ENCODE assay signal across 15 cellular contexts in the genomic region with DNA sequence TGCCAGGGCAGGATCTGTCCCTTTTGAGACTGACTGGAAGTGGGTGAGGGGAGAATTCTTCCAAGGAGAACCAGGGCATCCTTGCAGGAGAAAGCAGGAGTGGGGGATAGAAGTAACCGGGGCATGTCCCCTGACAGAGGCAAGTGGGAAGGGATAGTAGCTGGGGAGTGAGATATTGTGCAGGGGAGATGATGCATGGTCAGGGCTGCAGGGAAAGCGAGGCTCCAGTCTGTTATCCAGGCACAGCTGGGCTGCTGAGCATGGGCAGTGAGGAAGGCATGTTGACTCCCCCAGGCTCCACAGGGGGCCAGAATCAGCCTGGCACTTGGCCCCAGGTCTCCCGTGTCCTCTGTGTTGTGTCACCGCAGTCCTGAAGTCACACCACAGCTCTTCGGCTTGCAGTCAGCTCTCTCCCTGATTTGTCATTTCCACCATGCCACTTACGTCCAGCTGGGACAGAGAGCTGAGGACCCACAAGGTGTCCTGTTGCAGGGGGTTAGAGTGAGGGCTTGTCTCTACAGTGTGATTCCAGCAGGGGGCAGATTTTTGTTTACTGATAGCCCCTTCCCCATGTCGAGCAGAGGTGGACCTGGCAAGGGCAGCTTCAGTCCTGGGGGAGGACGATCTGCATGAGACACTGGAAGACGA. TPM values are rescaled to one million over a fixed set of nuclear protein-coding genes. Genes with fewer than 3 reads are reported as not detected.
DNase-seq lines count a peak whose midpoint lies in the region; ATAC-seq and TF ChIP-seq lines count a peak whose summit lies in the region.
"Had no signal": no experiment of that assay in that cellular context is flagged by ENCODE, and none has a peak within 500 bp of the region (broad histone marks: within the 10 kb centered on the region; RNA-seq: fewer than 3 reads in every experiment).

No MANE protein-coding gene starts in this region.

- TF ChIP-seq CTCF in HEK293 (tag by site-specific recombination; IDR thresholded peaks at IDR 0.05): no peak
- peak; percentile 18 for TF ChIP-seq CTCF in cardiac fibroblast (IDR thresholded peaks at IDR 0.05; ENCODE audit: low read depth, low read length)
- TF ChIP-seq CTCF in left ventricle myocardium inferior (IDR thresholded peaks at IDR 0.05; ENCODE audit: borderline replicate concordance): peak; percentile 37
- no peak for TF ChIP-seq CTCF in GM20000 (IDR thresholded peaks at IDR 0.05; ENCODE audit: extremely low read depth, missing control alignments)

- no peaks in the 10 kb centered on the region for H3K9me3 ChIP-seq in HEK293 (ENCODE audit: control insufficient read depth, insufficient read depth, low read depth, low read length)
- H3K9me3 ChIP-seq in left ventricle myocardium inferior (replicated peaks): peaks cover 6% of the 10 kb centered on the region

- DNase-seq in cardiac fibroblast (ENCODE audit: low read depth in 2 of 2) (no peak), left ventricle myocardium inferior (no peak), GM20000 (ENCODE audit: low spot score) (no peak), activated T-cell treated with anti-CD3 and anti-CD28 coated beads for 4 hours (no peak)
- DNase-seq in stimulated activated effector memory CD8-positive, alpha-beta T cell treated with anti-CD3 and anti-CD28 coated beads, Interleukin-12 subunit alpha, Interleukin-12 subunit beta, amount 100 ng/mL, for 72 hours (ENCODE audit: low spot score in 2 of 2): no peak
- DNase-seq in T-helper 2 cell treated with Interferon-gamma antibody and Interleukin-4, amounts not matched to agents 5 μg/mL and 100 μg/mL, for 36 hours (ENCODE audit: low spot score): no peak
- DNase-seq: activated CD4-positive, alpha-beta memory T cell treated with anti-CD3 and anti-CD28 coated beads for 36 hours; activated effector memory CD4-positive, alpha-beta T cell treated with Interleukin-2 at 50 U/mL for 16 hours; naive B cell; NCI-H2171; OCI-M1 had no signal

- no peak overlapping the region for H3K4me3 ChIP-seq in HEK293 (ENCODE audit: low read depth, low read length)
- H3K4me3 ChIP-seq in cardiac fibroblast (replicated peaks in 1 of 2; ENCODE audit: low read depth in 2 of 2, low read length in 2 of 2): no peak overlapping the region
- no peak overlapping the region for H3K4me3 ChIP-seq in left ventricle myocardium inferior

- H3K4me3 Mint-ChIP-seq in stimulated activated effector memory CD8-positive, alpha-beta T cell treated with anti-CD3 and anti-CD28 coated beads, Interleukin-12 subunit alpha, Interleukin-12 subunit beta, amount 100 ng/mL, for 72 hours: no peak overlapping the region
- no peak overlapping the region for H3K4me3 Mint-ChIP-seq in T-helper 2 cell treated with Interferon-gamma antibody and Interleukin-4, amounts not matched to agents 5 μg/mL and 100 μg/mL, for 36 hours
- H3K4me3 Mint-ChIP-seq: activated CD4-positive, alpha-beta memory T cell treated with anti-CD3 and anti-CD28 coated beads for 36 hours; naive B cell; type B pancreatic cell had no signal

- H3K27ac ChIP-seq in HEK293 (ENCODE audit: extremely low read depth, low read depth, low read length) (no peak overlapping the region), left ventricle myocardium inferior (replicated peaks) (no peak overlapping the region)

- H3K27ac Mint-ChIP-seq in stimulated activated effector memory CD8-positive, alpha-beta T cell treated with anti-CD3 and anti-CD28 coated beads, Interleukin-12 subunit alpha, Interleukin-12 subunit beta, amount 100 ng/mL, for 72 hours: peak overlapping the region; percentile 73
- H3K27ac Mint-ChIP-seq in T-helper 2 cell treated with Interferon-gamma antibody and Interleukin-4, amounts not matched to agents 5 μg/mL and 100 μg/mL, for 36 hours: no peak overlapping the region
- H3K27ac Mint-ChIP-seq: activated CD4-positive, alpha-beta memory T cell treated with anti-CD3 and anti-CD28 coated beads for 36 hours; type B pancreatic cell had no signal

- no peaks in the 10 kb centered on the region for H3K27me3 ChIP-seq in left ventricle myocardium inferior (ENCODE audit: low read depth)

- no peaks in the 10 kb centered on the region for H3K36me3 Mint-ChIP-seq in stimulated activated effector memory CD8-positive, alpha-beta T cell treated with anti-CD3 and anti-CD28 coated beads, Interleukin-12 subunit alpha, Interleukin-12 subunit beta, amount 100 ng/mL, for 72 hours
- H3K36me3 Mint-ChIP-seq in T-helper 2 cell treated with Interferon-gamma antibody and Interleukin-4, amounts not matched to agents 5 μg/mL and 100 μg/mL, for 36 hours (ENCODE audit: low read depth): no peaks in the 10 kb centered on the region

- CTCF ChIA-PET in HEK293 (lab: Yijun Ruan, JAX): interaction anchor here (0.7 to 2.2 kb wide), 11 partner anchors 9 to 423 kb away, joined by 3 to 9 read pairs (median 3); a partner anchor contains a TSS

- H3K4me1 Mint-ChIP-seq in stimulated activated effector memory CD8-positive, alpha-beta T cell treated with anti-CD3 and anti-CD28 coated beads, Interleukin-12 subunit alpha, Interleukin-12 subunit beta, amount 100 ng/mL, for 72 hours: no peaks in the 10 kb centered on the region
- H3K4me1 Mint-ChIP-seq in T-helper 2 cell treated with Interferon-gamma antibody and Interleukin-4, amounts not matched to agents 5 μg/mL and 100 μg/mL, for 36 hours (ENCODE audit: low read depth): no peaks in the 10 kb centered on the region

- H3K4me1 ChIP-seq in HEK293 (ENCODE audit: control insufficient read depth, insufficient read depth, low read length): peaks cover 13% of the 10 kb centered on the region
- peaks cover 35% of the 10 kb centered on the region for H3K4me1 ChIP-seq in left ventricle myocardium inferior
- H3K4me1 ChIP-seq: Caco-2 had no signal

- POLR2A ChIA-PET in HEK293 (lab: Yijun Ruan, JAX): interaction anchor here (1.4 kb wide), 1 partner anchor 56 kb away, joined by 5 read pairs; a partner anchor contains a TSS

- intact Hi-C loops in left ventricle myocardium inferior (cut with micrococcal nuclease): no loop called here

- no peak for ATAC-seq in stimulated activated effector memory CD8-positive, alpha-beta T cell treated with anti-CD3 and anti-CD28 coated beads, Interleukin-12 subunit alpha, Interleukin-12 subunit beta, amount 100 ng/mL, for 72 hours
- ATAC-seq in GM21360 (IDR thresholded peaks at IDR 0.05; ENCODE audit: unreplicated experiment): no peak

- H3K9me3 Mint-ChIP-seq in stimulated activated effector memory CD8-positive, alpha-beta T cell treated with anti-CD3 and anti-CD28 coated beads, Interleukin-12 subunit alpha, Interleukin-12 subunit beta, amount 100 ng/mL, for 72 hours: peaks cover 9% of the 10 kb centered on the region
- H3K9me3 Mint-ChIP-seq in T-helper 2 cell treated with Interferon-gamma antibody and Interleukin-4, amounts not matched to agents 5 μg/mL and 100 μg/mL, for 36 hours: peaks cover 13% of the 10 kb centered on the region

- H3K36me3 ChIP-seq in HEK293 (ENCODE audit: control insufficient read depth in 2 of 2, insufficient read depth in 1 of 2, low read length in 2 of 2): peaks cover 0 to 11% of the 10 kb centered on the region in 2 experiments; a peak in 2 of 3 replicates
- H3K36me3 ChIP-seq in left ventricle myocardium inferior: peaks cover 16% of the 10 kb centered on the region

- H3K27me3 Mint-ChIP-seq in T-helper 2 cell treated with Interferon-gamma antibody and Interleukin-4, amounts not matched to agents 5 μg/mL and 100 μg/mL, for 36 hours (ENCODE audit: low read depth): peaks cover 3% of the 10 kb centered on the region
- H3K27me3 Mint-ChIP-seq: type B pancreatic cell had no signal

TF ChIP-seq in HEK293, 187 proteins besides CTCF, POLR2A, EP300 and RAD21 (continues in another document):
- TF ChIP-seq ZIC2 (tag by site-specific recombination; IDR thresholded peaks at IDR 0.05): peak; percentile 83
- no peak for TF ChIP-seq ZNF777 (tag by site-specific recombination; IDR thresholded peaks at IDR 0.05; ENCODE audit: borderline replicate concordance)
- TF ChIP-seq ZNF324 (tag by site-specific recombination; IDR thresholded peaks at IDR 0.05): no peak
- TF ChIP-seq, protein P1, sequence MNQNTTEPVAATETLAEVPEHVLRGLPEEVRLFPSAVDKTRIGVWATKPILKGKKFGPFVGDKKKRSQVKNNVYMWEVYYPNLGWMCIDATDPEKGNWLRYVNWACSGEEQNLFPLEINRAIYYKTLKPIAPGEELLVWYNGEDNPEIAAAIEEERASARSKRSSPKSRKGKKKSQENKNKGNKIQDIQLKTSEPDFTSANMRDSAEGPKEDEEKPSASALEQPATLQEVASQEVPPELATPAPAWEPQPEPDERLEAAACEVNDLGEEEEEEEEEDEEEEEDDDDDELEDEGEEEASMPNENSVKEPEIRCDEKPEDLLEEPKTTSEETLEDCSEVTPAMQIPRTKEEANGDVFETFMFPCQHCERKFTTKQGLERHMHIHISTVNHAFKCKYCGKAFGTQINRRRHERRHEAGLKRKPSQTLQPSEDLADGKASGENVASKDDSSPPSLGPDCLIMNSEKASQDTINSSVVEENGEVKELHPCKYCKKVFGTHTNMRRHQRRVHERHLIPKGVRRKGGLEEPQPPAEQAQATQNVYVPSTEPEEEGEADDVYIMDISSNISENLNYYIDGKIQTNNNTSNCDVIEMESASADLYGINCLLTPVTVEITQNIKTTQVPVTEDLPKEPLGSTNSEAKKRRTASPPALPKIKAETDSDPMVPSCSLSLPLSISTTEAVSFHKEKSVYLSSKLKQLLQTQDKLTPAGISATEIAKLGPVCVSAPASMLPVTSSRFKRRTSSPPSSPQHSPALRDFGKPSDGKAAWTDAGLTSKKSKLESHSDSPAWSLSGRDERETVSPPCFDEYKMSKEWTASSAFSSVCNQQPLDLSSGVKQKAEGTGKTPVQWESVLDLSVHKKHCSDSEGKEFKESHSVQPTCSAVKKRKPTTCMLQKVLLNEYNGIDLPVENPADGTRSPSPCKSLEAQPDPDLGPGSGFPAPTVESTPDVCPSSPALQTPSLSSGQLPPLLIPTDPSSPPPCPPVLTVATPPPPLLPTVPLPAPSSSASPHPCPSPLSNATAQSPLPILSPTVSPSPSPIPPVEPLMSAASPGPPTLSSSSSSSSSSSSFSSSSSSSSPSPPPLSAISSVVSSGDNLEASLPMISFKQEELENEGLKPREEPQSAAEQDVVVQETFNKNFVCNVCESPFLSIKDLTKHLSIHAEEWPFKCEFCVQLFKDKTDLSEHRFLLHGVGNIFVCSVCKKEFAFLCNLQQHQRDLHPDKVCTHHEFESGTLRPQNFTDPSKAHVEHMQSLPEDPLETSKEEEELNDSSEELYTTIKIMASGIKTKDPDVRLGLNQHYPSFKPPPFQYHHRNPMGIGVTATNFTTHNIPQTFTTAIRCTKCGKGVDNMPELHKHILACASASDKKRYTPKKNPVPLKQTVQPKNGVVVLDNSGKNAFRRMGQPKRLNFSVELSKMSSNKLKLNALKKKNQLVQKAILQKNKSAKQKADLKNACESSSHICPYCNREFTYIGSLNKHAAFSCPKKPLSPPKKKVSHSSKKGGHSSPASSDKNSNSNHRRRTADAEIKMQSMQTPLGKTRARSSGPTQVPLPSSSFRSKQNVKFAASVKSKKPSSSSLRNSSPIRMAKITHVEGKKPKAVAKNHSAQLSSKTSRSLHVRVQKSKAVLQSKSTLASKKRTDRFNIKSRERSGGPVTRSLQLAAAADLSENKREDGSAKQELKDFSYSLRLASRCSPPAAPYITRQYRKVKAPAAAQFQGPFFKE (tag by site-specific recombination; IDR thresholded peaks at IDR 0.05; ENCODE audit: borderline replicate concordance): no peak

RNA-seq across cellular contexts. Expression of a gene that starts 40.9 kb away (rescaled TPM):
- 8.8 TPM for total RNA-seq in left ventricle myocardium inferior

RNA-seq across cellular contexts. Expression of a gene that starts 56.7 kb away (rescaled TPM):
- 11.4 TPM for total RNA-seq in left ventricle myocardium inferior

Comparison
In these comparisons a context has a peak if more than half of its experiments do, and no peak if none do; other contexts are left out.
1. CTCF ChIP-seq: peak in cardiac fibroblast (single experiment) and left ventricle myocardium inferior (single experiment); none in HEK293 (single experiment) and GM20000 (single experiment).